ENCODE assay signal across 16 cellular contexts in the genomic region with DNA sequence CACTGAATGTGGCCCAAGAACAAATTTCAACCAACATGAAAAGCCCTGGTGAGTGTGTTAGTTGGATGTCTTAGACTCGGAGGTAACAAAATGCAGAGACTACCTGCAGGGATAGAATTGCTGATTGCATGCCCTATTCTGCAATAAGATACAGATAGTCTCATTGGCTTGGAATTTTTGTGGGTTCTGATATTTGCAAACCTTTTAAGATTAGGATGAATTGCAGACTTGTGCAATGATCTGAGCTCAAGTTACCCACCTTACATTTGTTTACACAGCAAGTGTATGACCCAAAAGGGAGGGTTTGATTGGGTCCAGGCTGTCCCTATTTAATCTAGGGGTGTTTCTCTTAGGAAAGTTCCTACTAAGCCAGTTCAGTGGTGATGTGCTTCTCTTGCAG. TPM values are rescaled to one million over a fixed set of nuclear protein-coding genes. Genes with fewer than 3 reads are reported as not detected.
DNase-seq lines count a peak whose midpoint lies in the region; ATAC-seq and TF ChIP-seq lines count a peak whose summit lies in the region.
"Had no signal": no experiment of that assay in that cellular context is flagged by ENCODE, and none has a peak within 500 bp of the region (broad histone marks: within the 10 kb centered on the region; RNA-seq: fewer than 3 reads in every experiment).

No MANE protein-coding gene starts in this region.

- H3K4me1 ChIP-seq in PC-3 (ENCODE audit: insufficient read depth, low read length) (peaks cover 66% of the 10 kb centered on the region), fibroblast of lung (ENCODE audit: control insufficient read depth, extremely low read depth, insufficient read depth, low read length) (peaks cover 2% of the 10 kb centered on the region), spleen (no peaks in the 10 kb centered on the region)

- CTCF ChIA-PET in PC-3 (lab: Charles Lee) = interaction anchor here (0.6 kb wide), 1 partner anchor 29 kb away, joined by 10 read pairs; no protein-coding TSS in a partner anchor

- H3K27me3 ChIP-seq in PC-3 (ENCODE audit: low read length) (no peaks in the 10 kb centered on the region), fibroblast of lung (ENCODE audit: control insufficient read depth, insufficient read depth, low read length) (no peaks in the 10 kb centered on the region), spleen (replicated peaks in 1 of 7) (no peaks in the 10 kb centered on the region)
- H3K27me3 ChIP-seq: neutrophil had no signal

- H3K4me2 ChIP-seq in PC-3 (ENCODE audit: low read length) = peak overlapping the region; percentile 69
- no peak overlapping the region for H3K4me2 ChIP-seq in fibroblast of lung (ENCODE audit: extremely low read depth, insufficient read depth, low read length)

- peaks cover 13% of the 10 kb centered on the region for H3F3A ChIP-seq in PC-3 (ENCODE audit: low read length, unreplicated experiment)

- TF ChIP-seq CTCF in PC-3 (conservative IDR thresholded peaks at IDR 0.05; ENCODE audit: low read depth, low read length) = no peak
- TF ChIP-seq CTCF in fibroblast of lung (conservative IDR thresholded peaks at IDR 0.05 in 1 of 2, IDR thresholded peaks at IDR 0.05 in 1 of 2; ENCODE audit: low read depth in 1 of 2, low read length in 2 of 2) = no peak
- TF ChIP-seq CTCF in spleen (IDR thresholded peaks at IDR 0.05 in 8 of 11, conservative IDR thresholded peaks at IDR 0.05 in 3 of 11) = no peak

- no peaks in the 10 kb centered on the region for H3K36me3 ChIP-seq in PC-3 (ENCODE audit: low read depth, low read length)
- no peaks in the 10 kb centered on the region for H3K36me3 ChIP-seq in fibroblast of lung (ENCODE audit: control insufficient read depth, insufficient read depth, low read length)
- no peaks in the 10 kb centered on the region for H3K36me3 ChIP-seq in spleen
- H3K36me3 ChIP-seq: neutrophil had no signal

- H2AFZ ChIP-seq in PC-3 (ENCODE audit: low read length) (no peak overlapping the region), fibroblast of lung (ENCODE audit: low read length) (no peak overlapping the region)

- intact Hi-C loops in PC-3 (cut with micrococcal nuclease) = loop anchor here (1.0 to 5.0 kb wide), 5 partner anchors 44 to 548 kb away; no protein-coding TSS in a partner anchor
- intact Hi-C loops in spleen (cut with DNase I; ENCODE audit: low total_unique reads) = no loop called here

- TF ChIP-seq POLR2A in spleen (IDR thresholded peaks at IDR 0.05) = no peak

- no peaks in the 10 kb centered on the region for H4K20me1 ChIP-seq in PC-3 (ENCODE audit: low read length)
- no peaks in the 10 kb centered on the region for H4K20me1 ChIP-seq in fibroblast of lung (ENCODE audit: control insufficient read depth, extremely low read depth, insufficient read depth, low read length)

- peak overlapping the region; percentile 33; the same call in 1 of the 2 replicates for H3K9ac ChIP-seq in PC-3 (ENCODE audit: low read length)
- H3K9ac ChIP-seq in fibroblast of lung (ENCODE audit: insufficient read depth, low read length) = no peak overlapping the region

- H3K9me2 ChIP-seq in PC-3 (replicated peaks; ENCODE audit: low read length) = no peaks in the 10 kb centered on the region

- peak overlapping the region; percentile 91 for H3K27ac ChIP-seq in PC-3 (ENCODE audit: low read length)
- H3K27ac ChIP-seq in fibroblast of lung (ENCODE audit: insufficient read depth, low read length) = no peak overlapping the region
- H3K27ac ChIP-seq in substantia nigra (ENCODE audit: low read depth, low read length, poor library complexity, severe bottlenecking) = peak overlapping the region; percentile 19
- H3K27ac ChIP-seq in spleen = no peak overlapping the region
- H3K27ac ChIP-seq: 22Rv1, neutrophil had no signal

- POLR2A ChIA-PET in PC-3 (lab: Charles Lee; ENCODE audit: unreplicated experiment) = interaction anchor here (0.6 kb wide), 1 partner anchor 8 kb away, joined by 8 read pairs; no protein-coding TSS in a partner anchor

- peak; percentile 19 for DNase-seq in DMS53 (lab: John Stamatoyannopoulos, UW)
- DNase-seq in DMS53 treated with DMSO at 0.1 percent for 48 hours (lab: John Stamatoyannopoulos, UW; ENCODE audit: unreplicated experiment) = no peak
- peak; percentile 95 for DNase-seq in PC-3
- peak; percentile 60 to 77 for DNase-seq in fibroblast of lung (ENCODE audit: low read depth in 2 of 2)
- DNase-seq in substantia nigra (lab: John Stamatoyannopoulos, UW) = no peak
- no peak for DNase-seq in activated CD4-positive, alpha-beta T cell treated with anti-CD3 and anti-CD28 coated beads, Interleukin-2, amount 50 U/mL, for 4 hours
- no peak for DNase-seq in amygdala (lab: John Stamatoyannopoulos, UW)
- DNase-seq in spleen = no peak
- DNase-seq: cerebellar nuclear complex; Right ventricle myocardium superior; stimulated activated CD4-positive, alpha-beta T cell treated with anti-CD3 and anti-CD28 coated beads, Interleukin-2, amount 100 ng/mL, for 48 hours; T-helper 2 cell had no signal

- ATAC-seq in PC-3 = peak; percentile 59
- ATAC-seq: activated naive CD4-positive, alpha-beta T cell treated with anti-CD3 and anti-CD28 coated beads, Interleukin-2, amount 50 U/mL, for 72 hours; sciatic nerve had no signal

- H3K79me2 ChIP-seq in PC-3 (ENCODE audit: low read length) (no peaks in the 10 kb centered on the region), fibroblast of lung (ENCODE audit: control insufficient read depth, insufficient read depth, low read length) (no peaks in the 10 kb centered on the region)

- 52 to 81% (median 67%) methylated on average over 1 of the region's 1 CpG for WGBS in spleen, 5 donors

- H3K9me3 ChIP-seq in PC-3 (ENCODE audit: low read length) = no peaks in the 10 kb centered on the region
- no peaks in the 10 kb centered on the region for H3K9me3 ChIP-seq in fibroblast of lung (ENCODE audit: control insufficient read depth, insufficient read depth, low read depth, low read length)
- H3K9me3 ChIP-seq in spleen = peaks cover 0 to 8% (median 0%) of the 10 kb centered on the region in 8 donors
- H3K9me3 ChIP-seq: neutrophil had no signal

- no peak overlapping the region; the same call in 1 of the 2 replicates for H3K4me3 ChIP-seq in PC-3 (ENCODE audit: low read length)
- no peak overlapping the region for H3K4me3 ChIP-seq in fibroblast of lung (replicated peaks in 1 of 4; ENCODE audit: control extremely low read depth in 1 of 4, insufficient read depth in 1 of 4, low read depth in 3 of 4, low read length in 4 of 4)
- no peak overlapping the region for H3K4me3 ChIP-seq in spleen

- BruUV-seq in PC-3 (replicated peaks; lab: Mats Ljungman, UMichigan) = no TSS peak

RNA-seq across cellular contexts. Expression of a gene that starts 45.4 kb away (rescaled TPM):
- 10.5 and 14.3 TPM in 2 replicates for total RNA-seq in PC-3 (2014; rRNA removed)
- total RNA-seq in fibroblast of lung = 6.9 and 20.6 TPM in 2 replicates
- polyA plus RNA-seq in fibroblast of lung = 3.1 and 12.6 TPM in 2 replicates
- polyA plus RNA-seq in fibroblast of lung (2012) = 13.4 and 48.9 TPM in 2 replicates
- 18.0 and 58.7 TPM in 2 replicates for polyA minus RNA-seq in fibroblast of lung (ENCODE audit: low replicate concordance)
- 1 to 10 TPM in 5 of 7 donors, under 1 TPM in 2; 0.85 to 6.2 (median 2.2) TPM for total RNA-seq in spleen
- polyA plus RNA-seq in spleen = under 1 TPM in 2 of 3 donors, not detected in 1; 0.05 to 0.13 TPM
- total RNA-seq: activated naive CD4-positive, alpha-beta T cell treated with anti-CD3 and anti-CD28 coated beads, Interleukin-2, amount 50 U/mL, for 72 hours; Right ventricle myocardium superior had no signal

Comparison
In these comparisons a context has a peak if more than half of its experiments do, and no peak if none do; other contexts are left out.
1. DNase-seq: peak in DMS53 (single experiment), PC-3 (single experiment) and fibroblast of lung (2 of 2); none in DMS53 treated with DMSO at 0.1 percent for 48 hours (single experiment), substantia nigra (0 of 49), activated CD4-positive, alpha-beta T cell treated with anti-CD3 and anti-CD28 coated beads, Interleukin-2, amount 50 U/mL, for 4 hours (0 of 2), amygdala (0 of 56) and spleen (single experiment).
2. H3K27ac ChIP-seq: peak in PC-3 (single experiment) and substantia nigra (single experiment); none in fibroblast of lung (single experiment) and spleen (0 of 8).